10 cellular contexts compared by ENCODE assay signal in the genomic region with DNA sequence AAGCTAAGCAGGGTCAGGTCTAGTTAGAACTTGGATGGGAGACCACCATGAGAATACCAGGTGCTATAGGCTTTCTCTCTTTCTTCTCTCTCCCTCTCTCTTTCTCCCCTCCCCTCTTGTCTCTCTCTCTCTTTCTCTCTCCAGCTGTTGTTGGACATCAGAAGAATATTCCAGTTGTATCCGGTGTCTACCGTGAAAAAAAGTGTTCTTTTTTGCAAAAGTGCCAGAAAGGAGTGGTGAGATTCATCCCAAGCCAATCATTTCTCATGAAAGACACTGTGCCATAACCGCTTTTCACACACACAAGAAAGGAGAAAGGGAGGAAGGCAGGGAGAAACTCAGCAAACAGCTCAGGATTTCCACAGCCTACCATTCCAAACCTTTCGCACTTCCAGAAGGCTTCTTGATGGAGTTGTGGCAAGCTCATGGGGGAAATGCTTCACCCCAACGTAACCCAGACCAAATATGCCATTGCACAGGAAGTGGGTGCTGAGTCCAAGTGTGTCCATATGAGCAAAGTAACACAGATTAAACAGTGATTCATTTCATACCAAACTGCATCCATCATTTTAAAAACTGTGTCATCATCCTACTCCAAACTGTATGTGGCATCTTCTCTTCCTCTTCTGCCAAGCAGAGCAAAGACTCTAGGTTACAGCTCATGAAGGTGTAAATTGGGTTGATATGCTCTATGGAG.
DNase-seq lines count a peak whose midpoint lies in the region; ATAC-seq and TF ChIP-seq lines count a peak whose summit lies in the region.
"Had no signal": no experiment of that assay in that cellular context is flagged by ENCODE, and none has a peak within 500 bp of the region (broad histone marks: within the 10 kb centered on the region; RNA-seq: fewer than 3 reads in every experiment).

No MANE protein-coding gene starts in this region.

- no peak overlapping the region for H3K27ac Mint-ChIP-seq in stimulated activated naive CD8-positive, alpha-beta T cell treated with anti-CD3 and anti-CD28 coated beads, Interleukin-15, amount 100 ng/mL, for 72 hours
- H3K27ac Mint-ChIP-seq: activated naive CD8-positive, alpha-beta T cell treated with anti-CD3 and anti-CD28 coated beads, Interleukin-2, amount 10 ng/mL, durations not matched to agents 7 days and 5 days; CD4-positive, CD25-positive, alpha-beta regulatory T cell had no signal

- H3K27me3 Mint-ChIP-seq in stimulated activated naive CD8-positive, alpha-beta T cell treated with anti-CD3 and anti-CD28 coated beads, Interleukin-15, amount 100 ng/mL, for 72 hours = no peaks in the 10 kb centered on the region

- ATAC-seq in stimulated activated naive CD8-positive, alpha-beta T cell treated with anti-CD3 and anti-CD28 coated beads, Interleukin-15, amount 100 ng/mL, for 72 hours = peak; percentile 57
- ATAC-seq in stimulated activated naive CD8-positive, alpha-beta T cell treated with anti-CD3 and anti-CD28 coated beads, Interleukin-15, Interleukin-2, amounts not matched to agents 100 U/mL and 50 U/mL, for 24 hours = no peak
- peak; percentile 86 for ATAC-seq in RWPE2 (ENCODE audit: low read depth)
- ATAC-seq in GM21526 (IDR thresholded peaks at IDR 0.05; ENCODE audit: low FRiP score, unreplicated experiment) = no peak

- H3K27ac ChIP-seq in RWPE2 (ENCODE audit: poor library complexity, severe bottlenecking) = peak overlapping the region; percentile 94

- no peak overlapping the region for H3K4me3 ChIP-seq in RWPE2 (ENCODE audit: severe bottlenecking)
- H3K4me3 ChIP-seq in foreskin fibroblast (ENCODE audit: low read depth in 1 of 2, low read length in 2 of 2) = no peak overlapping the region

- no peak for DNase-seq in stimulated activated naive CD8-positive, alpha-beta T cell treated with anti-CD3 and anti-CD28 coated beads, Interleukin-15, amount 100 ng/mL, for 72 hours
- DNase-seq in stimulated activated naive CD8-positive, alpha-beta T cell treated with anti-CD3 and anti-CD28 coated beads, Interleukin-15, Interleukin-2, amounts not matched to agents 100 U/mL and 50 U/mL, for 24 hours = no peak
- DNase-seq in RWPE2 (ENCODE audit: low spot score) (peak; percentile 69), foreskin fibroblast (peak; percentile 96), iPS-NIHi11 (ENCODE audit: low spot score) (no peak), NCI-H1105 treated with DMSO at 0.1 percent for 48 hours (lab: John Stamatoyannopoulos, UW) (no peak), COLO829 (ENCODE audit: low spot score) (no peak)
- DNase-seq: activated naive CD8-positive, alpha-beta T cell treated with anti-CD3 and anti-CD28 coated beads, Interleukin-2, amount 10 ng/mL, durations not matched to agents 7 days and 5 days; CD4-positive, CD25-positive, alpha-beta regulatory T cell had no signal

- no peaks in the 10 kb centered on the region for H3K4me1 Mint-ChIP-seq in stimulated activated naive CD8-positive, alpha-beta T cell treated with anti-CD3 and anti-CD28 coated beads, Interleukin-15, amount 100 ng/mL, for 72 hours

- no peak overlapping the region for H3K4me3 Mint-ChIP-seq in stimulated activated naive CD8-positive, alpha-beta T cell treated with anti-CD3 and anti-CD28 coated beads, Interleukin-15, amount 100 ng/mL, for 72 hours
- H3K4me3 Mint-ChIP-seq: activated naive CD8-positive, alpha-beta T cell treated with anti-CD3 and anti-CD28 coated beads, Interleukin-2, amount 10 ng/mL, durations not matched to agents 7 days and 5 days; CD4-positive, CD25-positive, alpha-beta regulatory T cell had no signal

- H3K36me3 ChIP-seq in RWPE2 (ENCODE audit: low read depth) = peaks cover 22% of the 10 kb centered on the region

- H3K9me3 Mint-ChIP-seq in stimulated activated naive CD8-positive, alpha-beta T cell treated with anti-CD3 and anti-CD28 coated beads, Interleukin-15, amount 100 ng/mL, for 72 hours = no peaks in the 10 kb centered on the region
- H3K9me3 Mint-ChIP-seq: activated naive CD8-positive, alpha-beta T cell treated with anti-CD3 and anti-CD28 coated beads, Interleukin-2, amount 10 ng/mL, durations not matched to agents 7 days and 5 days; CD4-positive, CD25-positive, alpha-beta regulatory T cell had no signal

- H3K27me3 ChIP-seq in RWPE2 (ENCODE audit: insufficient read depth, poor library complexity, severe bottlenecking) = no peaks in the 10 kb centered on the region

- TF ChIP-seq CTCF in RWPE2 (IDR thresholded peaks at IDR 0.05; ENCODE audit: poor library complexity, severe bottlenecking) (no peak), foreskin fibroblast (IDR thresholded peaks at IDR 0.05; ENCODE audit: low read depth, low read length) (no peak)

- H3K4me1 ChIP-seq in RWPE2 (ENCODE audit: insufficient read depth, poor library complexity, severe bottlenecking) = peaks cover 53% of the 10 kb centered on the region

- H3K9me3 ChIP-seq in RWPE2 (ENCODE audit: severe bottlenecking) = no peaks in the 10 kb centered on the region

Comparison
In these comparisons a context has a peak if more than half of its experiments do, and no peak if none do; other contexts are left out.
1. ATAC-seq: peak in stimulated activated naive CD8-positive, alpha-beta T cell treated with anti-CD3 and anti-CD28 coated beads, Interleukin-15, amount 100 ng/mL, for 72 hours (single experiment) and RWPE2 (single experiment); none in stimulated activated naive CD8-positive, alpha-beta T cell treated with anti-CD3 and anti-CD28 coated beads, Interleukin-15, Interleukin-2, amounts not matched to agents 100 U/mL and 50 U/mL, for 24 hours (single experiment) and GM21526 (single experiment).
2. DNase-seq: peak in RWPE2 (single experiment) and foreskin fibroblast (2 of 2); none in stimulated activated naive CD8-positive, alpha-beta T cell treated with anti-CD3 and anti-CD28 coated beads, Interleukin-15, amount 100 ng/mL, for 72 hours (0 of 2), stimulated activated naive CD8-positive, alpha-beta T cell treated with anti-CD3 and anti-CD28 coated beads, Interleukin-15, Interleukin-2, amounts not matched to agents 100 U/mL and 50 U/mL, for 24 hours (single experiment), iPS-NIHi11 (single experiment), NCI-H1105 treated with DMSO at 0.1 percent for 48 hours (single experiment) and COLO829 (single experiment).